8 cellular contexts compared by ENCODE assay signal in the genomic region with DNA sequence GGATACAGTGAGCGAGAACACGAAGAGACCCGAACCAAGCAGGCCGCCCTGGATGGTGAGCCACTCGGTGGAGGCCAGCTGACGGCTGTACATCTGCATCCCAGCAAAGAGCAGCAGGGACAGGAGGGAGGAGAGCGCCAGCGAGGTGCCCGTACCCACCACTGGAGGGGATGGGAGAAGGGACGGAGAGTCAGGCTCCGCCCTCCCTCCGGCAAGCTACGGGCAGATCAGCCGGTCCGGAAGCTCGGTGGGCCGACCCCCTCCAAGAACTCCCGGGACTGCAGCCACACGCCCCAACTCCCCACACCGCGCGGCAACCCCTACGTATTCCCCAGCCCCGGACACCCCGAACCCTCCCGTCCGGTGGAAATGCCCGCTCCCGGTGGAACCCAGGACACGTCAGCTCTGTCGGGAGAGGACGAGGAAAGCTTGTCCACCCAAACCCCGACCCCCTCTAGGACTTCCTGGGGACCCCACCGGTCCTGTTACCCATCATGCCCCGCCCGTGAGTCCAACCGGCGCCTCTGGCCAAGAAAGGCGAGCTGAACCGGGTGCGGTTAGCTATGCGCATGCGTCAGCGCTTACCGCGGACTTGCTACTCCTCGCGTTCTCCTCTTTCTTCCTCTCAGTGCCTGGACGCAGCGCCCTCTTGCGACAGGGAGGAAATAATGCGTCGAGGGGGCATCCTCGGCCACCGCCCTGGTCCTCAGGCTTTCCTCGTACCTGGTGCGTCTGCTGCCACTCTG. TPM values are rescaled to one million over a fixed set of nuclear protein-coding genes. Genes with fewer than 3 reads are reported as not detected.
DNase-seq lines count a peak whose midpoint lies in the region; ATAC-seq and TF ChIP-seq lines count a peak whose summit lies in the region.

A gene (minus strand): TSS at position 573 of the 746 bp plus-strand sequence. CDS start 80 bp downstream, at position 493.

- H3K9me3 ChIP-seq in ascending aorta, result no peaks in the 10 kb centered on the region

- peaks cover 47% of the 10 kb centered on the region for H3K36me3 Mint-ChIP-seq in T-helper 2 cell treated with Interferon-gamma antibody and Interleukin-4, amounts not matched to agents 5 μg/mL and 100 μg/mL, for 36 hours (ENCODE audit: low read depth)

- H3K4me1 ChIP-seq in ascending aorta, result peaks cover 10 to 15% of the 10 kb centered on the region in 2 donors

- peak within 1 kb of the TSS; percentile 98 for H3K27ac Mint-ChIP-seq in T-helper 2 cell treated with Interferon-gamma antibody and Interleukin-4, amounts not matched to agents 5 μg/mL and 100 μg/mL, for 36 hours

- intact Hi-C loops in ascending aorta (cut with DNase I), result loop anchor here (1.0 to 5.0 kb wide), 3 partner anchors 33 to 54 kb away; a partner anchor contains a TSS

- H3K27me3 Mint-ChIP-seq in T-helper 2 cell treated with Interferon-gamma antibody and Interleukin-4, amounts not matched to agents 5 μg/mL and 100 μg/mL, for 36 hours (ENCODE audit: low read depth), result no peaks in the 10 kb centered on the region

- TF ChIP-seq CTCF in ascending aorta (IDR thresholded peaks at IDR 0.05), result peak; percentile 87 to 95 (median 90)

- H3K27ac ChIP-seq in ascending aorta, result peak within 1 kb of the TSS; percentile 92 to 93

- no peaks in the 10 kb centered on the region for H3K27me3 ChIP-seq in ascending aorta

- peaks cover 7 to 24% of the 10 kb centered on the region in 2 donors for H3K36me3 ChIP-seq in ascending aorta

- peak; percentile 94 to 95 for DNase-seq in NCI-H1930 (lab: John Stamatoyannopoulos, UW)
- DNase-seq in T-helper 2 cell treated with Interferon-gamma antibody and Interleukin-4, amounts not matched to agents 5 μg/mL and 100 μg/mL, for 36 hours (ENCODE audit: low spot score), result peak; percentile 95
- DNase-seq in ascending aorta (ENCODE audit: low spot score in 2 of 2), result peak; percentile 84 to 98
- DNase-seq in hepatic stellate cell (ENCODE audit: low spot score), result peak; percentile 100
- peak; percentile 97 for DNase-seq in retina
- DNase-seq in cortex of kidney (lab: John Stamatoyannopoulos, UW), result no peak

- ATAC-seq in GM18498 (IDR thresholded peaks at IDR 0.05; ENCODE audit: unreplicated experiment) (peak; percentile 71), HG02943 (IDR thresholded peaks at IDR 0.05; ENCODE audit: low read depth, unreplicated experiment) (peak; percentile 78)

- H3K4me1 Mint-ChIP-seq in T-helper 2 cell treated with Interferon-gamma antibody and Interleukin-4, amounts not matched to agents 5 μg/mL and 100 μg/mL, for 36 hours (ENCODE audit: low read depth), result peaks cover 55% of the 10 kb centered on the region

- H3K4me3 ChIP-seq in ascending aorta, result peak within 1 kb of the TSS; percentile 76 to 84

- H3K9me3 Mint-ChIP-seq in T-helper 2 cell treated with Interferon-gamma antibody and Interleukin-4, amounts not matched to agents 5 μg/mL and 100 μg/mL, for 36 hours, result no peaks in the 10 kb centered on the region

- peak within 1 kb of the TSS; percentile 95 for H3K4me3 Mint-ChIP-seq in T-helper 2 cell treated with Interferon-gamma antibody and Interleukin-4, amounts not matched to agents 5 μg/mL and 100 μg/mL, for 36 hours

RNA-seq across cellular contexts. Expression of the gene that starts here (rescaled TPM):
- total RNA-seq in ascending aorta, result 146 TPM
